Comparison of ENCODE assay signal across 8 cellular contexts in genomic region chr1:70411360-70411844, GRCh38. TPM values are rescaled to one million over a fixed set of nuclear protein-coding genes. Genes with fewer than 3 reads are reported as not detected.
DNase-seq lines count a peak whose midpoint lies in the region; ATAC-seq, FAIRE-seq and TF ChIP-seq lines count a peak whose summit lies in the region.

No MANE protein-coding gene starts in this region.

- no peaks in the 10 kb centered on the region; the same call in 1 of the 2 replicates for H3K79me2 ChIP-seq in OCI-LY7 (ENCODE audit: insufficient read depth, low read depth, low read length)

- ATAC-seq in naive B cell (ENCODE audit: low read depth in 2 of 2) (no peak), HG02623 (IDR thresholded peaks at IDR 0.05; ENCODE audit: unreplicated experiment) (no peak)

- H2AFZ ChIP-seq in OCI-LY7 (ENCODE audit: low read length), result peak overlapping the region; percentile 100

- H3K9ac ChIP-seq in endocrine pancreas (ENCODE audit: control insufficient read depth, insufficient read depth, low read length), result peak overlapping the region; percentile 77

- peak overlapping the region; percentile 94 for H3K27ac Mint-ChIP-seq in activated naive CD4-positive, alpha-beta T cell treated with anti-CD3 and anti-CD28 coated beads, Interleukin-2, amount 50 U/mL, for 24 hours
- peak overlapping the region; percentile 91 to 98 (median 97) for H3K27ac Mint-ChIP-seq in naive B cell

- intact Hi-C loops in OCI-LY7 (cut with micrococcal nuclease; ENCODE audit: unreplicated experiment), result loop anchor here (5.0 to 10.0 kb wide), 2 partner anchors 204 to 673 kb away; partner anchors contain the start of genes LRRC40 and ZRANB2

- H3K9me3 Mint-ChIP-seq in activated naive CD4-positive, alpha-beta T cell treated with anti-CD3 and anti-CD28 coated beads, Interleukin-2, amount 50 U/mL, for 24 hours, result no peaks in the 10 kb centered on the region
- no peaks in the 10 kb centered on the region for H3K9me3 Mint-ChIP-seq in naive B cell

- CTCF ChIA-PET in OCI-LY7 (lab: Charles Lee; ENCODE audit: unreplicated experiment), result interaction anchor here (1.2 kb wide), 1 partner anchor 191 kb away, joined by 3 read pairs; no protein-coding TSS in a partner anchor

- no peaks in the 10 kb centered on the region for H3K27me3 ChIP-seq in endocrine pancreas (ENCODE audit: control insufficient read depth, insufficient read depth, low read length)

- H3K4me1 Mint-ChIP-seq in activated naive CD4-positive, alpha-beta T cell treated with anti-CD3 and anti-CD28 coated beads, Interleukin-2, amount 50 U/mL, for 24 hours, result peaks cover 22% of the 10 kb centered on the region
- H3K4me1 Mint-ChIP-seq in naive B cell, result peaks cover 4 to 30% (median 16%) of the 10 kb centered on the region in 3 donors

- H3K27me3 Mint-ChIP-seq in activated naive CD4-positive, alpha-beta T cell treated with anti-CD3 and anti-CD28 coated beads, Interleukin-2, amount 50 U/mL, for 24 hours, result no peaks in the 10 kb centered on the region
- peaks cover 6 to 8% (median 7%) of the 10 kb centered on the region in 3 donors for H3K27me3 Mint-ChIP-seq in naive B cell

- H3K9me3 ChIP-seq in OCI-LY7 (ENCODE audit: low read length) (no peaks in the 10 kb centered on the region), endocrine pancreas (ENCODE audit: control insufficient read depth, low read length) (no peaks in the 10 kb centered on the region)

- no peak for TF ChIP-seq CTCF in OCI-LY7 (conservative IDR thresholded peaks at IDR 0.05; ENCODE audit: low read length)

- H3K9me2 ChIP-seq in OCI-LY7 (ENCODE audit: insufficient read depth, low read length), result no peaks in the 10 kb centered on the region

- peak overlapping the region; percentile 65 for H3K27ac ChIP-seq in OCI-LY7 (ENCODE audit: low read depth, low read length, poor library complexity, severe bottlenecking)

- peak overlapping the region; percentile 77 for H3K4me3 ChIP-seq in OCI-LY7 (ENCODE audit: low read depth, low read length, poor library complexity, severe bottlenecking)
- H3K4me3 ChIP-seq in endocrine pancreas (ENCODE audit: control insufficient read depth, insufficient read depth, low read length), result peak overlapping the region; percentile 84

- POLR2A ChIA-PET in OCI-LY7 (lab: Charles Lee), result interaction anchor here (0.5 to 6.4 kb wide), 18 partner anchors 8 to 1916 kb away, joined by 3 to 43 read pairs (median 4); partner anchors contain the start of genes ANKRD13C, LRRC40 and SRSF11

- H3K4me3 Mint-ChIP-seq in activated naive CD4-positive, alpha-beta T cell treated with anti-CD3 and anti-CD28 coated beads, Interleukin-2, amount 50 U/mL, for 24 hours, result peak overlapping the region; percentile 97
- H3K4me3 Mint-ChIP-seq in naive B cell, result peak overlapping the region; percentile 92 to 99 (median 97)

- H3K36me3 ChIP-seq in OCI-LY7 (ENCODE audit: insufficient read depth, low read length), result no peaks in the 10 kb centered on the region
- no peaks in the 10 kb centered on the region for H3K36me3 ChIP-seq in endocrine pancreas (ENCODE audit: control insufficient read depth, insufficient read depth, low read length)

- no peaks in the 10 kb centered on the region for H4K20me1 ChIP-seq in OCI-LY7 (ENCODE audit: insufficient read depth, low read length)

- H3K36me3 Mint-ChIP-seq in activated naive CD4-positive, alpha-beta T cell treated with anti-CD3 and anti-CD28 coated beads, Interleukin-2, amount 50 U/mL, for 24 hours, result no peaks in the 10 kb centered on the region
- no peaks in the 10 kb centered on the region for H3K36me3 Mint-ChIP-seq in naive B cell

- FAIRE-seq in RCC 7860 (lab: Jason Lieb, UNC), result no peak

- peaks cover 38% of the 10 kb centered on the region for H3K4me1 ChIP-seq in OCI-LY7 (ENCODE audit: insufficient read depth, low read length, poor library complexity, severe bottlenecking)
- H3K4me1 ChIP-seq in endocrine pancreas (ENCODE audit: control insufficient read depth, insufficient read depth, low read length), result no peaks in the 10 kb centered on the region

- H3K4me2 ChIP-seq in OCI-LY7 (ENCODE audit: low read length), result peak overlapping the region; percentile 80

- BruUV-seq in OCI-LY7 (replicated peaks; lab: Mats Ljungman, UMichigan), result TSS peak; percentile 93

- DNase-seq in activated naive CD4-positive, alpha-beta T cell treated with anti-CD3 and anti-CD28 coated beads, Interleukin-2, amount 50 U/mL, for 16 hours, result no peak
- DNase-seq in OCI-LY7 (ENCODE audit: low spot score) (no peak), naive B cell (no peak), RCC 7860 (ENCODE audit: low spot score) (no peak), GM19240 (ENCODE audit: insufficient read length, low spot score) (no peak)

RNA-seq across cellular contexts. Expression of gene CTH, which starts 0.3 kb away (rescaled TPM):
- total RNA-seq in OCI-LY7 (2014; rRNA removed; shearing (Covaris generic)), result 6.3 and 9.7 TPM in 2 replicates
- 14.4 and 16.8 TPM in 2 replicates for total RNA-seq in OCI-LY7 (2022)
- polyA plus RNA-seq in naive B cell (ENCODE audit: low read depth in 6 of 6), result 1 to 10 TPM in 4 of 6 donors, under 1 TPM in 1, not detected in 1; 0.74 to 2.2 (median 1.7) TPM

RNA-seq across cellular contexts. Expression of gene ANKRD13C, which starts 56.9 kb away (rescaled TPM):
- total RNA-seq in OCI-LY7 (2014; rRNA removed; shearing (Covaris generic)), result 22.1 and 25.0 TPM in 2 replicates
- total RNA-seq in OCI-LY7 (2022), result 17.3 and 20.2 TPM in 2 replicates
- 10 to 100 TPM in 5 of 6 donors, 1 to 10 TPM in 1; 9.6 to 17.2 (median 13.2) TPM for polyA plus RNA-seq in naive B cell (ENCODE audit: low read depth in 6 of 6)
